23 cellular contexts compared by ENCODE assay signal in genomic region chr4:6388713-6389112, GRCh38.
"Had no signal": no experiment of that assay in that cellular context is flagged by ENCODE, and none has a peak within 500 bp of the region (broad histone marks: within the 10 kb centered on the region; RNA-seq: fewer than 3 reads in every experiment).

No MANE protein-coding gene starts in this region.

- H3K4me3 ChIP-seq: SJCRH30 had no signal

- H3K9me3 ChIP-seq: SJCRH30 had no signal

- H3K4me1 ChIP-seq: SJCRH30 had no signal

- DNase-seq: activated CD4-positive, alpha-beta T cell treated with anti-CD3 and anti-CD28 coated beads for 48 hours; activated CD4-positive, alpha-beta T cell treated with anti-CD3 and anti-CD28 coated beads, Interleukin-2, amount 50 U/mL, for 4 hours; activated CD4-positive, CD25-positive, alpha-beta regulatory T cell treated with anti-CD3 and anti-CD28 coated beads, Interleukin-2, amount 50 U/mL, for 72 hours; activated CD8-positive, alpha-beta memory T cell treated with anti-CD3 and anti-CD28 coated beads, Interleukin-2, amount 50 U/mL, for 48 hours; activated CD8-positive, alpha-beta T cell treated with anti-CD3 and anti-CD28 coated beads, Interleukin-2, amount 10 ng/mL, durations not matched to agents 7 days and 5 days; activated naive CD4-positive, alpha-beta T cell; activated T-cell treated with anti-CD3 and anti-CD28 coated beads, Interleukin-2, amount 50 U/mL, for 1 hour; Karpas-422; MM.1S; NCI-H1105 treated with DMSO at 0.1 percent for 48 hours; NCI-H1436 treated with DMSO at 0.1 percent for 48 hours; NCI-H187; NCI-H2081; NCI-H446; NCI-H774; NK-92 treated with Interleukin-12 subunit alpha and Interleukin-12 subunit beta, amount 100 ng/mL, for 24 hours; OCI-M1; Right ventricle myocardium superior; RPMI8226; SJCRH30 had no signal

- ATAC-seq: activated CD8-positive, alpha-beta T cell treated with anti-CD3 and anti-CD28 coated beads, Interleukin-2, amount 10 ng/mL, durations not matched to agents 7 days and 5 days; activated naive CD4-positive, alpha-beta T cell treated with anti-CD3 and anti-CD28 coated beads, Interleukin-2, amount 50 U/mL, for 72 hours; Panc1; WTC11 had no signal

- H3K36me3 ChIP-seq: SJCRH30 had no signal

- H3K27ac ChIP-seq: SJCRH30 had no signal
